11 cellular contexts compared by ENCODE assay signal in genomic region chrX:123210252-123210651, GRCh38. TPM values are rescaled to one million over a fixed set of nuclear protein-coding genes. Genes with fewer than 3 reads are reported as not detected.
"Had no signal": no experiment of that assay in that cellular context is flagged by ENCODE, and none has a peak within 500 bp of the region (broad histone marks: within the 10 kb centered on the region; RNA-seq: fewer than 3 reads in every experiment).

No MANE protein-coding gene starts in this region.

- H3K36me3 ChIP-seq: HAP-1 had no signal

- DNase-seq: GM23248, GOT3, H7, HFFc6, KG1 had no signal

- ATAC-seq: HCT116, HepG2 had no signal

- H3K27me3 Mint-ChIP-seq: IgD-negative memory B cell had no signal

- H3K4me3 Mint-ChIP-seq: HFFc6, IgD-negative memory B cell had no signal

- H3K36me3 Mint-ChIP-seq: IgD-negative memory B cell had no signal

- H3K27ac ChIP-seq: GM23248, HL-60 had no signal

- H2AFZ ChIP-seq: GM23248 had no signal

- H3K9me3 ChIP-seq: HAP-1 had no signal

- H3K9ac ChIP-seq: GM23248 had no signal

- FAIRE-seq: HepG2 had no signal

- H3K27ac Mint-ChIP-seq: HFFc6, IgD-negative memory B cell had no signal

- H3K4me1 Mint-ChIP-seq: IgD-negative memory B cell had no signal

- H3K4me1 ChIP-seq: HAP-1 had no signal

- H3K4me3 ChIP-seq: GM23248, HAP-1 had no signal

- H3K9me3 Mint-ChIP-seq: HFFc6 had no signal

RNA-seq across cellular contexts. Expression of gene GRIA3, which starts 26.2 kb away (rescaled TPM):
- total RNA-seq: HepG2, HT1080 had no signal
- polyA plus RNA-seq: HepG2, IgD-negative memory B cell had no signal
